ENCODE assay signal across 8 cellular contexts in genomic region chr5:138438003-138438723, GRCh38. TPM values are rescaled to one million over a fixed set of nuclear protein-coding genes. Genes with fewer than 3 reads are reported as not detected.
DNase-seq lines count a peak whose midpoint lies in the region; ATAC-seq and TF ChIP-seq lines count a peak whose summit lies in the region.

No MANE protein-coding gene starts in this region.

- H3K9me3 ChIP-seq in KOPT-K1 (ENCODE audit: insufficient read depth, low read length, poor library complexity, severe bottlenecking) = no peaks in the 10 kb centered on the region
- H3K9me3 ChIP-seq in duodenal mucosa (ENCODE audit: control insufficient read depth in 1 of 2, low read length in 2 of 2) = no peaks in the 10 kb centered on the region

- ATAC-seq in naive thymus-derived CD8-positive, alpha-beta T cell = no peak
- ATAC-seq in GM18907 (IDR thresholded peaks at IDR 0.05; ENCODE audit: unreplicated experiment) = no peak
- no peak for ATAC-seq in GM21717 (IDR thresholded peaks at IDR 0.05; ENCODE audit: unreplicated experiment)
- no peak for ATAC-seq in HG02973 (IDR thresholded peaks at IDR 0.05; ENCODE audit: unreplicated experiment)
- ATAC-seq in GM18861 (IDR thresholded peaks at IDR 0.05; ENCODE audit: unreplicated experiment) = no peak

- intact Hi-C loops in CD14-positive monocyte (cut with micrococcal nuclease) = no loop called here

- H3K4me1 ChIP-seq in duodenal mucosa (ENCODE audit: control insufficient read depth in 1 of 2, insufficient read depth in 2 of 2, low read length in 2 of 2) = peaks cover 0 to 7% of the 10 kb centered on the region in 2 donors

- POLR2A ChIA-PET in naive thymus-derived CD8-positive, alpha-beta T cell (lab: Charles Lee) = no interaction called here

- peak overlapping the region; percentile 49 for H3K27ac ChIP-seq in KOPT-K1 (ENCODE audit: low read depth, low read length, poor library complexity, severe bottlenecking)
- H3K27ac ChIP-seq in duodenal mucosa (ENCODE audit: low read depth, low read length) = no peak overlapping the region

- peaks cover 52 to 62% of the 10 kb centered on the region in 2 donors for H3K36me3 Mint-ChIP-seq in CD14-positive monocyte
- peaks cover 0 to 35% (median 11%) of the 10 kb centered on the region in 3 donors for H3K36me3 Mint-ChIP-seq in naive thymus-derived CD8-positive, alpha-beta T cell

- H3K36me3 ChIP-seq in KOPT-K1 (ENCODE audit: insufficient read depth, low read length) (peaks cover 40% of the 10 kb centered on the region), duodenal mucosa (ENCODE audit: control insufficient read depth in 1 of 2, insufficient read depth in 2 of 2, low read length in 2 of 2) (peaks cover 14 to 34% of the 10 kb centered on the region in 2 donors)

- peaks cover 16% of the 10 kb centered on the region for H3K4me1 Mint-ChIP-seq in CD14-positive monocyte
- peaks cover 10 to 22% (median 17%) of the 10 kb centered on the region in 4 donors for H3K4me1 Mint-ChIP-seq in naive thymus-derived CD8-positive, alpha-beta T cell

- peaks cover 0 to 5% (median 0%) of the 10 kb centered on the region in 7 donors for H3K9me3 Mint-ChIP-seq in CD14-positive monocyte
- no peaks in the 10 kb centered on the region for H3K9me3 Mint-ChIP-seq in naive thymus-derived CD8-positive, alpha-beta T cell

- H3K27ac Mint-ChIP-seq in CD14-positive monocyte = peak overlapping the region in 1 of 7 donors; percentile 17
- peak overlapping the region; percentile 29 to 89 (median 46) for H3K27ac Mint-ChIP-seq in naive thymus-derived CD8-positive, alpha-beta T cell

- H3K4me3 ChIP-seq in duodenal mucosa (ENCODE audit: low read depth in 1 of 2, low read length in 2 of 2) = peak overlapping the region; percentile 32 to 50

- H3K9ac ChIP-seq in duodenal mucosa (ENCODE audit: low read depth in 1 of 2, low read length in 2 of 2) = peak overlapping the region in 1 of 2 donors; percentile 41

- peak overlapping the region; percentile 41 to 84 for H3K4me3 Mint-ChIP-seq in CD14-positive monocyte
- peak overlapping the region; percentile 73 to 89 (median 86) for H3K4me3 Mint-ChIP-seq in naive thymus-derived CD8-positive, alpha-beta T cell

- TF ChIP-seq CTCF in CD14-positive monocyte (IDR thresholded peaks at IDR 0.05) = no peak

- H3K27me3 Mint-ChIP-seq in CD14-positive monocyte (ENCODE audit: low read depth in 3 of 3) = peaks cover 22 to 41% (median 25%) of the 10 kb centered on the region in 3 donors
- H3K27me3 Mint-ChIP-seq in naive thymus-derived CD8-positive, alpha-beta T cell = no peaks in the 10 kb centered on the region

- DNase-seq in CD14-positive monocyte (ENCODE audit: low spot score) = no peak
- no peak for DNase-seq in naive thymus-derived CD8-positive, alpha-beta T cell

- peaks cover 0 to 3% of the 10 kb centered on the region in 2 donors for H3K27me3 ChIP-seq in duodenal mucosa (ENCODE audit: control insufficient read depth in 1 of 2, insufficient read depth in 2 of 2, low read length in 2 of 2)

RNA-seq across cellular contexts. Expression of gene REEP2, which starts 0.7 kb away (rescaled TPM):
- polyA plus RNA-seq in CD14-positive monocyte = not detected
- under 1 TPM; 0.44 to 0.75 TPM for total RNA-seq in naive thymus-derived CD8-positive, alpha-beta T cell
- under 1 TPM in 2 of 3 donors, not detected in 1; 0.28 to 0.39 TPM for polyA plus RNA-seq in naive thymus-derived CD8-positive, alpha-beta T cell

RNA-seq across cellular contexts. Expression of gene EGR1, which starts 27.1 kb away (rescaled TPM):
- 100 to 1,000 TPM in 1 of 2 donors, 1 to 10 TPM in 1; 8.4 to 105 TPM for polyA plus RNA-seq in CD14-positive monocyte
- 1 to 10 TPM; 1.8 to 2.2 TPM for total RNA-seq in naive thymus-derived CD8-positive, alpha-beta T cell
- polyA plus RNA-seq in naive thymus-derived CD8-positive, alpha-beta T cell = under 1 TPM in 2 of 3 donors, not detected in 1; 0.36 to 0.66 TPM

Comparison
In these comparisons a context has a peak if more than half of its experiments do, and no peak if none do; other contexts are left out.
1. RNA of gene EGR1, which starts 27.1 kb away (polyA plus RNA-seq): 8.4 to 105 TPM in CD14-positive monocyte; 0.36 to 0.66 TPM in naive thymus-derived CD8-positive, alpha-beta T cell; every median in the first group is over 4 times any median in the second.